In genomic region chr12:117124421-117125274, GRCh38 we compare ENCODE assay signal across 1 cellular context.
TF ChIP-seq lines count a peak whose summit lies in the region.

No MANE protein-coding gene starts in this region.

TF ChIP-seq in A549, 52 proteins besides CTCF, POLR2A, EP300 and RAD21 (continued from another document):
- no peak for TF ChIP-seq POLR2AphosphoS2 (conservative IDR thresholded peaks at IDR 0.05; ENCODE audit: low read length)
